Comparison of ENCODE assay signal across 8 cellular contexts in genomic region chr5:80238778-80239679, GRCh38. TPM values are rescaled to one million over a fixed set of nuclear protein-coding genes. Genes with fewer than 3 reads are reported as not detected.
DNase-seq lines count a peak whose midpoint lies in the region; ATAC-seq and TF ChIP-seq lines count a peak whose summit lies in the region.

No MANE protein-coding gene starts in this region.

- WGBS in lung, 2 donors: 32 to 39% methylated on average over 8 of the region's 8 CpGs

- H3K4me1 ChIP-seq in CD4-positive, CD25-positive, alpha-beta regulatory T cell (ENCODE audit: control insufficient read depth, insufficient read depth, low read length, poor library complexity, severe bottlenecking): peaks cover 27% of the 10 kb centered on the region
- peaks cover 4 to 23% of the 10 kb centered on the region in 2 donors for H3K4me1 ChIP-seq in lung (ENCODE audit: control insufficient read depth in 2 of 2, insufficient read depth in 2 of 2, low read length in 2 of 2)

- ATAC-seq in CD4-positive, CD25-positive, alpha-beta regulatory T cell (ENCODE audit: low read depth in 2 of 2): no peak
- ATAC-seq in lung (ENCODE audit: insufficient read depth, low FRiP score) (no peak), HG02759 (IDR thresholded peaks at IDR 0.05; ENCODE audit: unreplicated experiment) (no peak), HG03460 (IDR thresholded peaks at IDR 0.05; ENCODE audit: unreplicated experiment) (no peak)
- no peak for ATAC-seq in effector memory CD8-positive, alpha-beta T cell (replicated peaks)

- peak overlapping the region in 3 of 4 donors; percentile 38 to 74 (median 53) for H3K4me3 Mint-ChIP-seq in CD4-positive, CD25-positive, alpha-beta regulatory T cell
- peak overlapping the region in 4 of 5 experiments; percentile 46 to 77 (median 66) for H3K4me3 Mint-ChIP-seq in brain
- no peak overlapping the region for H3K4me3 Mint-ChIP-seq in effector memory CD8-positive, alpha-beta T cell

- H3K4me3 ChIP-seq in CD4-positive, CD25-positive, alpha-beta regulatory T cell (ENCODE audit: low read depth, low read length): no peak overlapping the region
- no peak overlapping the region for H3K4me3 ChIP-seq in lung

- H3K9me3 ChIP-seq in CD4-positive, CD25-positive, alpha-beta regulatory T cell (ENCODE audit: control insufficient read depth in 2 of 2, low read length in 2 of 2): peaks cover 8 to 9% of the 10 kb centered on the region in 2 experiments
- H3K9me3 ChIP-seq in lung (ENCODE audit: control insufficient read depth in 2 of 2, insufficient read depth in 1 of 2, low read length in 1 of 2): no peaks in the 10 kb centered on the region

- H3K36me3 ChIP-seq in CD4-positive, CD25-positive, alpha-beta regulatory T cell (ENCODE audit: control insufficient read depth, insufficient read depth, low read length): peaks cover 21% of the 10 kb centered on the region
- H3K36me3 ChIP-seq in lung (ENCODE audit: control insufficient read depth in 2 of 2, insufficient read depth in 2 of 2, low read length in 2 of 2): no peaks in the 10 kb centered on the region

- peaks cover 45% of the 10 kb centered on the region for H3K36me3 Mint-ChIP-seq in CD4-positive, CD25-positive, alpha-beta regulatory T cell
- H3K36me3 Mint-ChIP-seq in brain: peaks cover 42% of the 10 kb centered on the region
- H3K36me3 Mint-ChIP-seq in effector memory CD8-positive, alpha-beta T cell (ENCODE audit: insufficient read depth): peaks cover 9% of the 10 kb centered on the region

- peaks cover 0 to 13% (median 5%) of the 10 kb centered on the region in 7 donors for H3K9me3 Mint-ChIP-seq in CD4-positive, CD25-positive, alpha-beta regulatory T cell
- peaks cover 17 to 25% (median 22%) of the 10 kb centered on the region in 5 experiments for H3K9me3 Mint-ChIP-seq in brain
- no peaks in the 10 kb centered on the region for H3K9me3 Mint-ChIP-seq in effector memory CD8-positive, alpha-beta T cell

- peak overlapping the region in 2 of 3 donors; percentile 73 to 75 for H3K27ac Mint-ChIP-seq in CD4-positive, CD25-positive, alpha-beta regulatory T cell
- H3K27ac Mint-ChIP-seq in brain: peak overlapping the region; percentile 65 to 98 (median 98)
- H3K27ac Mint-ChIP-seq in effector memory CD8-positive, alpha-beta T cell: peak overlapping the region in 1 of 2 donors; percentile 44

- no peak for DNase-seq in CD4-positive, CD25-positive, alpha-beta regulatory T cell
- DNase-seq in NCI-H146 (lab: John Stamatoyannopoulos, UW) (peak; percentile 61), lung (ENCODE audit: low spot score) (peak; percentile 47), activated gamma-delta T cell treated with Interleukin-2 at 50 U/mL for 16 hours (no peak)
- no peak for DNase-seq in effector memory CD8-positive, alpha-beta T cell

- no peaks in the 10 kb centered on the region for H3K27me3 Mint-ChIP-seq in CD4-positive, CD25-positive, alpha-beta regulatory T cell
- no peaks in the 10 kb centered on the region for H3K27me3 Mint-ChIP-seq in brain
- H3K27me3 Mint-ChIP-seq in effector memory CD8-positive, alpha-beta T cell: no peaks in the 10 kb centered on the region

- peaks cover 30 to 81% (median 44%) of the 10 kb centered on the region in 4 donors for H3K4me1 Mint-ChIP-seq in CD4-positive, CD25-positive, alpha-beta regulatory T cell
- H3K4me1 Mint-ChIP-seq in brain: peaks cover 53% of the 10 kb centered on the region
- H3K4me1 Mint-ChIP-seq in effector memory CD8-positive, alpha-beta T cell (ENCODE audit: low read depth in 2 of 2): peaks cover 24 to 30% of the 10 kb centered on the region in 2 donors

- no peak overlapping the region for H3K27ac ChIP-seq in CD4-positive, CD25-positive, alpha-beta regulatory T cell (ENCODE audit: insufficient read depth, low read length, poor library complexity, severe bottlenecking)
- H3K27ac ChIP-seq in lung (ENCODE audit: low read depth in 1 of 2, low read length in 1 of 2): peak overlapping the region in 1 of 2 donors; percentile 17

- no peaks in the 10 kb centered on the region for H3K27me3 ChIP-seq in CD4-positive, CD25-positive, alpha-beta regulatory T cell (ENCODE audit: control insufficient read depth, insufficient read depth, low read length)
- H3K27me3 ChIP-seq in lung (ENCODE audit: control insufficient read depth, insufficient read depth): no peaks in the 10 kb centered on the region

- TF ChIP-seq CTCF in brain (conservative IDR thresholded peaks at IDR 0.05): no peak
- no peak for TF ChIP-seq CTCF in lung (IDR thresholded peaks at IDR 0.05; ENCODE audit: control extremely low read depth, extremely low read depth)

RNA-seq across cellular contexts. Expression of gene SERINC5, which starts 16.8 kb away (rescaled TPM):
- 80.3 TPM for total RNA-seq in CD4-positive, CD25-positive, alpha-beta regulatory T cell
- 10 to 100 TPM; 12.7 to 21.5 (median 14.9) TPM for polyA plus RNA-seq in CD4-positive, CD25-positive, alpha-beta regulatory T cell
- polyA plus RNA-seq in brain (ENCODE audit: insufficient read depth, low read depth, low replicate concordance): 9.8 TPM
- total RNA-seq in lung: 10 to 100 TPM; 41.2 to 84.5 TPM
- 1 to 10 TPM; 6.2 to 6.5 TPM for polyA plus RNA-seq in lung

Comparison
In these comparisons a context has a peak if more than half of its experiments do, and no peak if none do; other contexts are left out.
1. DNase-seq: peak in NCI-H146 (single experiment) and lung (single experiment); none in CD4-positive, CD25-positive, alpha-beta regulatory T cell (0 of 3), activated gamma-delta T cell treated with Interleukin-2 at 50 U/mL for 16 hours (single experiment) and effector memory CD8-positive, alpha-beta T cell (0 of 3).
2. H3K4me3 Mint-ChIP-seq: peak in CD4-positive, CD25-positive, alpha-beta regulatory T cell (3 of 4) and brain (4 of 5); none in effector memory CD8-positive, alpha-beta T cell (0 of 2).